ENCODE assay signal across 15 cellular contexts in genomic region chr13:34567558-34567957, GRCh38.
DNase-seq lines count a peak whose midpoint lies in the region; ATAC-seq, FAIRE-seq and TF ChIP-seq lines count a peak whose summit lies in the region.
"Had no signal": no experiment of that assay in that cellular context is flagged by ENCODE, and none has a peak within 500 bp of the region (broad histone marks: within the 10 kb centered on the region; RNA-seq: fewer than 3 reads in every experiment).

No MANE protein-coding gene starts in this region.

- no peak for TF ChIP-seq CTCF in pancreas (IDR thresholded peaks at IDR 0.05)

- intact Hi-C loops in pancreas (cut with DNase I), result no loop called here

- no peak for TF ChIP-seq POLR2A in GM12891 (IDR thresholded peaks at IDR 0.05; ENCODE audit: low read depth, low read length)

- no peaks in the 10 kb centered on the region for H3K27me3 ChIP-seq in pancreas

- H3K4me1 ChIP-seq in pancreas, result no peaks in the 10 kb centered on the region
- H3K4me1 ChIP-seq: HAP-1 had no signal

- no peak overlapping the region for H3K27ac ChIP-seq in pancreas
- H3K27ac ChIP-seq: A549, HL-60 had no signal

- DNase-seq in DMS53 treated with DMSO at 0.1 percent for 48 hours (lab: John Stamatoyannopoulos, UW; ENCODE audit: unreplicated experiment), result peak; percentile 85
- peak; percentile 46 to 67 for DNase-seq in SHP77 (lab: John Stamatoyannopoulos, UW)
- DNase-seq in pancreas, result peak in 1 of 6 donors; percentile 31
- no peak for DNase-seq in UCSD-AML1 (lab: John Stamatoyannopoulos, UW; ENCODE audit: unreplicated experiment)
- no peak for DNase-seq in GM12891 (ENCODE audit: insufficient read length, low spot score)
- DNase-seq: CD8-positive, alpha-beta T cell; DMS79; IMR-90; KBM-7 had no signal

- no peaks in the 10 kb centered on the region for H3K36me3 ChIP-seq in pancreas
- H3K36me3 ChIP-seq: HAP-1 had no signal

- H3K9me3 ChIP-seq in pancreas, result no peaks in the 10 kb centered on the region
- H3K9me3 ChIP-seq: A549, HAP-1 had no signal

- no peak overlapping the region for H3K4me3 ChIP-seq in pancreas
- H3K4me3 ChIP-seq: A549, GM12878, HAP-1 had no signal

- ATAC-seq in pancreas (peak in 3 of 4 donors; percentile 40 to 75 (median 66)), GM21515 (IDR thresholded peaks at IDR 0.05; ENCODE audit: unreplicated experiment) (no peak)
- ATAC-seq: A549; CD8-positive, alpha-beta T cell; GM12878 had no signal

- 12 to 14% methylated on average over 7 of the region's 7 CpGs for WGBS in pancreas, 2 donors

- FAIRE-seq in pancreas (lab: Jason Lieb, UNC), result no peak
- FAIRE-seq in GM12891 (lab: Jason Lieb, UNC), result no peak
- FAIRE-seq: A549, GM12878, H1 had no signal

TF ChIP-seq in GM12891, 5 proteins besides CTCF, POLR2A, EP300 and RAD21:
- TF ChIP-seq TAF1 (IDR thresholded peaks at IDR 0.05; ENCODE audit: low read depth, low read length), result no peak
- TF ChIP-seq POLR2AphosphoS5 (IDR thresholded peaks at IDR 0.05; ENCODE audit: low read depth, low read length), result no peak
- TF ChIP-seq POU2F2 (IDR thresholded peaks at IDR 0.05; ENCODE audit: low read depth, low read length), result no peak
- no peak for TF ChIP-seq PAX5 (IDR thresholded peaks at IDR 0.05; ENCODE audit: insufficient read depth, low read length, severe bottlenecking)
- TF ChIP-seq SPI1 (IDR thresholded peaks at IDR 0.05; ENCODE audit: low read depth, low read length), result no peak

Comparison
In these comparisons a context has a peak if more than half of its experiments do, and no peak if none do; other contexts are left out.
1. DNase-seq: peak in DMS53 treated with DMSO at 0.1 percent for 48 hours (single experiment) and SHP77 (2 of 2); none in UCSD-AML1 (single experiment) and GM12891 (single experiment).